In genomic region chr22:39999144-39999757, GRCh38 we compare ENCODE assay signal across 10 cellular contexts. TPM values are rescaled to one million over a fixed set of nuclear protein-coding genes. Genes with fewer than 3 reads are reported as not detected.
DNase-seq lines count a peak whose midpoint lies in the region; ATAC-seq and TF ChIP-seq lines count a peak whose summit lies in the region.
"Had no signal": no experiment of that assay in that cellular context is flagged by ENCODE, and none has a peak within 500 bp of the region (broad histone marks: within the 10 kb centered on the region; RNA-seq: fewer than 3 reads in every experiment).

No MANE protein-coding gene starts in this region.

- H3K4me2 ChIP-seq in Loucy (ENCODE audit: low read depth, low read length, poor library complexity, severe bottlenecking) = no peak overlapping the region

- intact Hi-C loops in breast epithelium (cut with DNase I; ENCODE audit: low total_unique reads) (no loop called here), right lobe of liver (cut with DNase I) (no loop called here)

- H3K9me3 ChIP-seq in Loucy (ENCODE audit: insufficient read depth, low read depth, low read length) (no peaks in the 10 kb centered on the region), breast epithelium (no peaks in the 10 kb centered on the region), right lobe of liver (no peaks in the 10 kb centered on the region)
- H3K9me3 ChIP-seq: upper lobe of left lung had no signal

- H3K4me1 Mint-ChIP-seq in endothelial cell (ENCODE audit: unreplicated experiment) = peaks cover 50% of the 10 kb centered on the region
- peaks cover 2% of the 10 kb centered on the region for H3K4me1 Mint-ChIP-seq in activated T-cell treated with anti-CD3 and anti-CD28 coated beads, Interleukin-2, amount 50 U/mL, for 24 hours (ENCODE audit: low read depth)

- H3K4me3 ChIP-seq in Loucy (ENCODE audit: low read length, poor library complexity, severe bottlenecking) (no peak overlapping the region), breast epithelium (no peak overlapping the region), right lobe of liver (no peak overlapping the region)
- H3K4me3 ChIP-seq: upper lobe of left lung had no signal

- no peak for TF ChIP-seq POLR2A in breast epithelium (IDR thresholded peaks at IDR 0.05)
- TF ChIP-seq POLR2A in right lobe of liver (IDR thresholded peaks at IDR 0.05) = no peak

- H3K4me1 ChIP-seq in Loucy (ENCODE audit: insufficient read depth, low read length, poor library complexity, severe bottlenecking) (peaks cover 6% of the 10 kb centered on the region), breast epithelium (peaks cover 0 to 28% of the 10 kb centered on the region in 2 donors), right lobe of liver (peaks cover 0 to 50% (median 16%) of the 10 kb centered on the region in 4 donors)

- H3K9ac ChIP-seq in Loucy (ENCODE audit: low read depth, low read length, poor library complexity, severe bottlenecking) = no peak overlapping the region

- 45% methylated on average over 14 of the region's 16 CpGs for WGBS in right lobe of liver (ENCODE audit: insufficient coverage, low coverage, low lambda C conversion rate, missing lambda C conversion rate)

- peaks cover 3% of the 10 kb centered on the region for H3K27me3 Mint-ChIP-seq in endothelial cell (ENCODE audit: unreplicated experiment)
- H3K27me3 Mint-ChIP-seq in activated T-cell treated with anti-CD3 and anti-CD28 coated beads, Interleukin-2, amount 50 U/mL, for 24 hours = peaks cover 23% of the 10 kb centered on the region

- ATAC-seq in right lobe of liver (peak; percentile 54 to 66 (median 64)), GM21423 (IDR thresholded peaks at IDR 0.05; ENCODE audit: unreplicated experiment) (no peak)

- H3K4me3 Mint-ChIP-seq in endothelial cell (ENCODE audit: unreplicated experiment) = no peak overlapping the region
- no peak overlapping the region for H3K4me3 Mint-ChIP-seq in activated T-cell treated with anti-CD3 and anti-CD28 coated beads, Interleukin-2, amount 50 U/mL, for 24 hours

- H3K27me3 ChIP-seq in Loucy (ENCODE audit: insufficient read depth, low read length, poor library complexity, severe bottlenecking) = no peaks in the 10 kb centered on the region
- H3K27me3 ChIP-seq in breast epithelium = no peaks in the 10 kb centered on the region
- no peaks in the 10 kb centered on the region for H3K27me3 ChIP-seq in right lobe of liver

- H3F3A ChIP-seq in Loucy (ENCODE audit: low read depth) = no peaks in the 10 kb centered on the region

- no peaks in the 10 kb centered on the region for H3K79me2 ChIP-seq in Loucy (ENCODE audit: insufficient read depth, low read length)

- H3K9me2 ChIP-seq in Loucy (replicated peaks; ENCODE audit: low read depth, low read length) = no peaks in the 10 kb centered on the region

- H3K9me3 Mint-ChIP-seq in endothelial cell (ENCODE audit: unreplicated experiment) = no peaks in the 10 kb centered on the region
- no peaks in the 10 kb centered on the region for H3K9me3 Mint-ChIP-seq in activated T-cell treated with anti-CD3 and anti-CD28 coated beads, Interleukin-2, amount 50 U/mL, for 24 hours

- H3K27ac Mint-ChIP-seq in endothelial cell (ENCODE audit: unreplicated experiment) = no peak overlapping the region
- H3K27ac Mint-ChIP-seq in activated T-cell treated with anti-CD3 and anti-CD28 coated beads, Interleukin-2, amount 50 U/mL, for 24 hours = no peak overlapping the region

- no peaks in the 10 kb centered on the region for H3K36me3 Mint-ChIP-seq in endothelial cell (ENCODE audit: low read depth, unreplicated experiment)
- no peaks in the 10 kb centered on the region for H3K36me3 Mint-ChIP-seq in activated T-cell treated with anti-CD3 and anti-CD28 coated beads, Interleukin-2, amount 50 U/mL, for 24 hours (ENCODE audit: low read depth)

- peak overlapping the region; percentile 16 to 68 for H3K27ac ChIP-seq in breast epithelium
- peak overlapping the region in 2 of 3 donors; percentile 59 to 61 for H3K27ac ChIP-seq in right lobe of liver
- H3K27ac ChIP-seq: upper lobe of left lung had no signal

- H3K36me3 ChIP-seq in Loucy (ENCODE audit: insufficient read depth, low read length) (no peaks in the 10 kb centered on the region), breast epithelium (no peaks in the 10 kb centered on the region), right lobe of liver (no peaks in the 10 kb centered on the region)
- H3K36me3 ChIP-seq: upper lobe of left lung had no signal

- DNase-seq in ELR (ENCODE audit: low read depth) (peak; percentile 72), breast epithelium (ENCODE audit: low spot score in 2 of 2) (no peak), right lobe of liver (peak in 2 of 3 donors; percentile 42 to 78), endothelial cell (ENCODE audit: low spot score) (no peak), NCI-H2107 (lab: John Stamatoyannopoulos, UW) (no peak)
- DNase-seq in activated T-cell treated with anti-CD3 and anti-CD28 coated beads, Interleukin-2, amount 50 U/mL, for 24 hours = no peak
- DNase-seq: activated T-cell treated with anti-CD3 and anti-CD28 coated beads, Interleukin-2, amount 50 U/mL, for 48 hours; upper lobe of left lung had no signal

- no peaks in the 10 kb centered on the region for H4K20me1 ChIP-seq in Loucy (ENCODE audit: insufficient read depth, low read length, poor library complexity, severe bottlenecking)

- TF ChIP-seq CTCF in Loucy (conservative IDR thresholded peaks at IDR 0.05; ENCODE audit: low read length) (peak; percentile 40), breast epithelium (IDR thresholded peaks at IDR 0.05) (no peak), right lobe of liver (IDR thresholded peaks at IDR 0.05) (no peak), endothelial cell (IDR thresholded peaks at IDR 0.05; ENCODE audit: unreplicated experiment) (no peak)

- no peak overlapping the region for H2AFZ ChIP-seq in Loucy (ENCODE audit: low read length)

RNA-seq across cellular contexts. Expression of gene FAM83F, which starts 4.5 kb away (rescaled TPM):
- total RNA-seq in breast epithelium (10 to 100 TPM in 1 of 3 donors, 1 to 10 TPM in 2; 4.5 to 15.5 (median 7.5) TPM), right lobe of liver (1 to 10 TPM; 1.1 to 4.5 (median 1.6) TPM), endothelial cell (ENCODE audit: unreplicated experiment) (3.5 TPM)

RNA-seq across cellular contexts. Expression of gene TMA7B, which starts 39.1 kb away (rescaled TPM):
- under 1 TPM in 1 of 3 donors, not detected in 2; 0.16 TPM for total RNA-seq in breast epithelium
- under 1 TPM in 1 of 6 experiments, not detected in 5; 0.20 TPM for total RNA-seq in right lobe of liver
- 1.0 TPM for total RNA-seq in endothelial cell (ENCODE audit: unreplicated experiment)

Comparison
In these comparisons a context has a peak if more than half of its experiments do, and no peak if none do; other contexts are left out.
1. DNase-seq: peak in ELR (single experiment) and right lobe of liver (2 of 3); none in breast epithelium (0 of 2), endothelial cell (single experiment), NCI-H2107 (single experiment) and activated T-cell treated with anti-CD3 and anti-CD28 coated beads, Interleukin-2, amount 50 U/mL, for 24 hours (single experiment).